Comparison of ENCODE assay signal across 1 cellular context in the genomic region with DNA sequence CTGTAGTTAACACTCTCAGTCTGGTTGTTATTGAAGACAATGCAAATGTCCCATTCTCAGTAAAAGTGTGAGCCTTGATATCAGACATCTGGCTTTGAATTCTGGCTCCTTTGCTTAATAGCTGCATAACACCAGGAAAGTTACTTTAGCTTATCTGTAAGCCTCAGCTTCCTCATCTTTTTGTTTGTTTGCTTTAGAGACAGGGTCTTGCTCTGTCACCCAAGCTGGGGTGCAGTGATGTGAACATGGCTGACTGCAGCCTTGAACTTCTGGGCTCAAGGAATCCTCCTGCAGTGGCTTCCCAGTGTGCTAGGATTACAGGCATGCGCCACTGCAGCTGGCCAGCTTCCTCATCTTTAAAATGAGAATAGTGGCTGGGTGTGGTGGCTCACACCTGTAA.
TF ChIP-seq lines count a peak whose summit lies in the region.

No MANE protein-coding gene starts in this region.

TF ChIP-seq in K562, 482 proteins besides CTCF, POLR2A, EP300 and RAD21 (continued from another document):
- TF ChIP-seq E2F6 (IDR thresholded peaks at IDR 0.05; ENCODE audit: borderline replicate concordance in 1 of 2, extremely low read depth in 1 of 2, insufficient read depth in 1 of 2, insufficient read length in 1 of 2, low read depth in 1 of 2, low read length in 1 of 2, poor library complexity in 1 of 2, severe bottlenecking in 1 of 2) (no peak), STAG1 (CRISPR knock-in tag; IDR thresholded peaks at IDR 0.05; ENCODE audit: borderline replicate concordance) (no peak), C11orf30 (IDR thresholded peaks at IDR 0.05; ENCODE audit: low read depth) (no peak), MXI1 (IDR thresholded peaks at IDR 0.05; ENCODE audit: low read depth, low read length) (no peak), DMBX1 (CRISPR knock-in tag; IDR thresholded peaks at IDR 0.05; ENCODE audit: borderline replicate concordance) (no peak), HNRNPUL1 (IDR thresholded peaks at IDR 0.05; ENCODE audit: low read length) (no peak), ILF3 (IDR thresholded peaks at IDR 0.05; ENCODE audit: borderline replicate concordance) (no peak), MECOM (CRISPR knock-in tag; IDR thresholded peaks at IDR 0.05) (no peak), ZNF316 (IDR thresholded peaks at IDR 0.05) (no peak), ZNF436 (CRISPR knock-in tag; IDR thresholded peaks at IDR 0.05) (no peak), ZFP30 (CRISPR knock-in tag; IDR thresholded peaks at IDR 0.05; ENCODE audit: borderline replicate concordance) (no peak), FOXM1 (IDR thresholded peaks at IDR 0.05; ENCODE audit: low read depth) (no peak), FOXM1 (CRISPR knock-in tag; IDR thresholded peaks at IDR 0.05; ENCODE audit: low read depth) (no peak), ZNF444 (CRISPR knock-in tag; IDR thresholded peaks at IDR 0.05) (no peak), USF1 (CRISPR knock-in tag; IDR thresholded peaks at IDR 0.05) (no peak), DPF2 (IDR thresholded peaks at IDR 0.05) (peak; percentile 73), IRF9 (tag; IDR thresholded peaks at IDR 0.05) (no peak), TCF3 (CRISPR knock-in tag; IDR thresholded peaks at IDR 0.05) (peak; percentile 72), ZBTB43 (CRISPR knock-in tag; IDR thresholded peaks at IDR 0.05) (no peak), TCF7L2 (IDR thresholded peaks at IDR 0.05; ENCODE audit: low read depth, low read length) (no peak), SMARCB1 (IDR thresholded peaks at IDR 0.05; ENCODE audit: insufficient read length, low read depth) (no peak), BCL6 (CRISPR knock-in tag; IDR thresholded peaks at IDR 0.05) (no peak), STAT5B (CRISPR knock-in tag; IDR thresholded peaks at IDR 0.05) (no peak), YY1 (IDR thresholded peaks at IDR 0.05; ENCODE audit: borderline replicate concordance in 1 of 3, control insufficient read depth in 1 of 3, extremely low read depth in 1 of 3, insufficient read depth in 3 of 3, insufficient read length in 1 of 3, insufficient replicate concordance in 2 of 3, low read depth in 1 of 3, low read length in 2 of 3) (no peak), TOE1 (IDR thresholded peaks at IDR 0.05; ENCODE audit: borderline replicate concordance) (no peak), TOE1 (CRISPR knock-in tag; IDR thresholded peaks at IDR 0.05; ENCODE audit: borderline replicate concordance, low read depth) (no peak), HLTF (IDR thresholded peaks at IDR 0.05) (no peak), NUFIP1 (IDR thresholded peaks at IDR 0.05; ENCODE audit: partially characterized antibody) (no peak), ZFP1 (CRISPR knock-in tag; IDR thresholded peaks at IDR 0.05) (no peak), SP2 (IDR thresholded peaks at IDR 0.05; ENCODE audit: extremely low read depth, low read depth, low read length, poor library complexity, severe bottlenecking) (no peak), POU5F1 (IDR thresholded peaks at IDR 0.05; ENCODE audit: borderline replicate concordance, low read depth, low read length, partially characterized antibody) (no peak), DNMT1 (IDR thresholded peaks at IDR 0.05) (no peak), IFI16 (CRISPR knock-in tag; IDR thresholded peaks at IDR 0.05) (no peak), SMARCA4 (IDR thresholded peaks at IDR 0.05) (0 out of 2 replicates have a peak, but pooled peaks have one; percentile 54), TEAD2 (tag; IDR thresholded peaks at IDR 0.05) (no peak), ATF1 (CRISPR knock-in tag; IDR thresholded peaks at IDR 0.05) (no peak), ATF1 (tag; IDR thresholded peaks at IDR 0.05) (no peak), ZKSCAN8 (CRISPR knock-in tag; IDR thresholded peaks at IDR 0.05) (no peak), NCOA4 (IDR thresholded peaks at IDR 0.05; ENCODE audit: partially characterized antibody) (no peak), MTF1 (CRISPR knock-in tag; IDR thresholded peaks at IDR 0.05; ENCODE audit: borderline replicate concordance) (no peak), MTA2 (IDR thresholded peaks at IDR 0.05; ENCODE audit: low read depth) (peak; percentile 52; the same call in 1 of the 2 replicates), SMAD3 (CRISPR knock-in tag; conservative IDR thresholded peaks at IDR 0.05) (no peak), GTF2E2 (tag; IDR thresholded peaks at IDR 0.05) (no peak), MYBL2 (IDR thresholded peaks at IDR 0.05; ENCODE audit: low read depth) (no peak), MYBL2 (CRISPR knock-in tag; IDR thresholded peaks at IDR 0.05; ENCODE audit: borderline replicate concordance) (no peak), MNT (conservative IDR thresholded peaks at IDR 0.05) (0 out of 4 replicates have a peak, but pooled peaks of 1 of the 2 experiments have one; percentile 18), ZNF695 (CRISPR knock-in tag; IDR thresholded peaks at IDR 0.05) (no peak), NFIC (IDR thresholded peaks at IDR 0.05) (no peak; the same call in 1 of the 2 replicates), GATA2 (CRISPR knock-in tag; IDR thresholded peaks at IDR 0.05) (peak; percentile 57; the same call in 1 of the 2 replicates), ZNF780A (CRISPR knock-in tag; IDR thresholded peaks at IDR 0.05) (no peak), GATAD2B (IDR thresholded peaks at IDR 0.05; ENCODE audit: borderline replicate concordance) (no peak), GABPA (tag; conservative IDR thresholded peaks at IDR 0.05; ENCODE audit: low read depth) (no peak), TEAD4 (IDR thresholded peaks at IDR 0.05; ENCODE audit: low read length) (peak; percentile 61), TEAD4 (CRISPR knock-in tag; IDR thresholded peaks at IDR 0.05; ENCODE audit: borderline replicate concordance) (no peak), WHSC1 (IDR thresholded peaks at IDR 0.05; ENCODE audit: low read length) (no peak), FOXA3 (CRISPR knock-in tag; conservative IDR thresholded peaks at IDR 0.05 in 1 of 2, IDR thresholded peaks at IDR 0.05 in 1 of 2) (peak in 1 of 2 experiments; percentile 51; a peak in 1 of 4 replicates), NFE2 (IDR thresholded peaks at IDR 0.05; ENCODE audit: low read depth) (no peak), NFRKB (IDR thresholded peaks at IDR 0.05; ENCODE audit: low read depth) (no peak), BRD9 (IDR thresholded peaks at IDR 0.05; ENCODE audit: low read depth, partially characterized antibody) (no peak), ZNF12 (CRISPR knock-in tag; IDR thresholded peaks at IDR 0.05) (no peak), FOXJ2 (tag; IDR thresholded peaks at IDR 0.05) (no peak), E2F3 (CRISPR knock-in tag; IDR thresholded peaks at IDR 0.05) (no peak), EP400 (IDR thresholded peaks at IDR 0.05) (no peak), COPS2 (conservative IDR thresholded peaks at IDR 0.05) (no peak), NFYB (IDR thresholded peaks at IDR 0.05; ENCODE audit: extremely low read depth, insufficient read length) (no peak), HNRNPLL (IDR thresholded peaks at IDR 0.05; ENCODE audit: low read depth, low read length, poor library complexity, severe bottlenecking) (no peak), NR3C1 (CRISPR knock-in tag; IDR thresholded peaks at IDR 0.05) (no peak), HIVEP1 (CRISPR knock-in tag; IDR thresholded peaks at IDR 0.05) (no peak), TRIM24 (IDR thresholded peaks at IDR 0.05) (peak in 1 of 2 experiments; percentile 63; a peak in 2 of 4 replicates)
- TF ChIP-seq, protein P1, sequence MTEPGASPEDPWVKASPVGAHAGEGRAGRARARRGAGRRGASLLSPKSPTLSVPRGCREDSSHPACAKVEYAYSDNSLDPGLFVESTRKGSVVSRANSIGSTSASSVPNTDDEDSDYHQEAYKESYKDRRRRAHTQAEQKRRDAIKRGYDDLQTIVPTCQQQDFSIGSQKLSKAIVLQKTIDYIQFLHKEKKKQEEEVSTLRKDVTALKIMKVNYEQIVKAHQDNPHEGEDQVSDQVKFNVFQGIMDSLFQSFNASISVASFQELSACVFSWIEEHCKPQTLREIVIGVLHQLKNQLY (CRISPR knock-in tag; conservative IDR thresholded peaks at IDR 0.05): no peak
- TF ChIP-seq, protein P2, sequence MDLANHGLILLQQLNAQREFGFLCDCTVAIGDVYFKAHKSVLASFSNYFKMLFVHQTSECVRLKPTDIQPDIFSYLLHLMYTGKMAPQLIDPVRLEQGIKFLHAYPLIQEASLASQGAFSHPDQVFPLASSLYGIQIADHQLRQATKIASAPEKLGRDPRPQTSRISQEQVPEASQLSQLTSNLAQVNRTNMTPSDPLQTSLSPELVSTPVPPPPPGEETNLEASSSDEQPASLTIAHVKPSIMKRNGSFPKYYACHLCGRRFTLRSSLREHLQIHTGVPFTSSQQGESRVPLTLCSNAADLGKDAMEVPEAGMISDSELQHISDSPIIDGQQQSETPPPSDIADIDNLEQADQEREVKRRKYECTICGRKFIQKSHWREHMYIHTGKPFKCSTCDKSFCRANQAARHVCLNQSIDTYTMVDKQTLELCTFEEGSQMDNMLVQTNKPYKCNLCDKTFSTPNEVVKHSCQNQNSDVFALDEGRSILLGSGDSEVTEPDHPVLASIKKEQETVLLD (IDR thresholded peaks at IDR 0.05): no peak
- TF ChIP-seq, protein P3, sequence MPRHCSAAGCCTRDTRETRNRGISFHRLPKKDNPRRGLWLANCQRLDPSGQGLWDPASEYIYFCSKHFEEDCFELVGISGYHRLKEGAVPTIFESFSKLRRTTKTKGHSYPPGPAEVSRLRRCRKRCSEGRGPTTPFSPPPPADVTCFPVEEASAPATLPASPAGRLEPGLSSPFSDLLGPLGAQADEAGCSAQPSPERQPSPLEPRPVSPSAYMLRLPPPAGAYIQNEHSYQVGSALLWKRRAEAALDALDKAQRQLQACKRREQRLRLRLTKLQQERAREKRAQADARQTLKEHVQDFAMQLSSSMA (CRISPR knock-in tag; IDR thresholded peaks at IDR 0.05): no peak
- TF ChIP-seq, protein P4, sequence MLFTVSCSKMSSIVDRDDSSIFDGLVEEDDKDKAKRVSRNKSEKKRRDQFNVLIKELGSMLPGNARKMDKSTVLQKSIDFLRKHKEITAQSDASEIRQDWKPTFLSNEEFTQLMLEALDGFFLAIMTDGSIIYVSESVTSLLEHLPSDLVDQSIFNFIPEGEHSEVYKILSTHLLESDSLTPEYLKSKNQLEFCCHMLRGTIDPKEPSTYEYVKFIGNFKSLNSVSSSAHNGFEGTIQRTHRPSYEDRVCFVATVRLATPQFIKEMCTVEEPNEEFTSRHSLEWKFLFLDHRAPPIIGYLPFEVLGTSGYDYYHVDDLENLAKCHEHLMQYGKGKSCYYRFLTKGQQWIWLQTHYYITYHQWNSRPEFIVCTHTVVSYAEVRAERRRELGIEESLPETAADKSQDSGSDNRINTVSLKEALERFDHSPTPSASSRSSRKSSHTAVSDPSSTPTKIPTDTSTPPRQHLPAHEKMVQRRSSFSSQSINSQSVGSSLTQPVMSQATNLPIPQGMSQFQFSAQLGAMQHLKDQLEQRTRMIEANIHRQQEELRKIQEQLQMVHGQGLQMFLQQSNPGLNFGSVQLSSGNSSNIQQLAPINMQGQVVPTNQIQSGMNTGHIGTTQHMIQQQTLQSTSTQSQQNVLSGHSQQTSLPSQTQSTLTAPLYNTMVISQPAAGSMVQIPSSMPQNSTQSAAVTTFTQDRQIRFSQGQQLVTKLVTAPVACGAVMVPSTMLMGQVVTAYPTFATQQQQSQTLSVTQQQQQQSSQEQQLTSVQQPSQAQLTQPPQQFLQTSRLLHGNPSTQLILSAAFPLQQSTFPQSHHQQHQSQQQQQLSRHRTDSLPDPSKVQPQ (CRISPR knock-in tag; IDR thresholded peaks at IDR 0.05; ENCODE audit: borderline replicate concordance): no peak
